In genomic region chr1:118960026-118960561, GRCh38 we compare ENCODE assay signal across 10 cellular contexts. TPM values are rescaled to one million over a fixed set of nuclear protein-coding genes. Genes with fewer than 3 reads are reported as not detected.
DNase-seq lines count a peak whose midpoint lies in the region; ATAC-seq and TF ChIP-seq lines count a peak whose summit lies in the region.
"Had no signal": no experiment of that assay in that cellular context is flagged by ENCODE, and none has a peak within 500 bp of the region (broad histone marks: within the 10 kb centered on the region; RNA-seq: fewer than 3 reads in every experiment).

No MANE protein-coding gene starts in this region.

- no peak overlapping the region for H2AFZ ChIP-seq in neuronal stem cell (ENCODE audit: low read length)

- no peaks in the 10 kb centered on the region for H4K20me1 ChIP-seq in BLaER1 treated with 17β-estradiol and CSF1 and Interleukin-3, amounts not matched to agents 10 nM and 100 nM

- no peak overlapping the region for H4K91ac ChIP-seq in neuronal stem cell (ENCODE audit: low read depth, low read length, poor library complexity)

- peak; percentile 76 for DNase-seq in astrocyte of the spinal cord (ENCODE audit: low read depth, low spot score)
- DNase-seq in neuronal stem cell (ENCODE audit: low spot score) = no peak
- DNase-seq in sigmoid colon = no peak
- DNase-seq in stimulated activated CD4-positive, alpha-beta T cell treated with anti-CD3 and anti-CD28 coated beads, Interleukin-4, amount 100 ng/mL, for 1 hour = no peak
- DNase-seq in activated CD4-positive, alpha-beta T cell treated with anti-CD3 and anti-CD28 coated beads for 4 hours = no peak
- DNase-seq: CD4-positive, CD25-positive, alpha-beta regulatory T cell; pancreas had no signal

- ATAC-seq in GM21360 (IDR thresholded peaks at IDR 0.05; ENCODE audit: unreplicated experiment) = peak; percentile 80
- peak; percentile 88 for ATAC-seq in HG03378 (IDR thresholded peaks at IDR 0.05; ENCODE audit: unreplicated experiment)

- no peak for TF ChIP-seq POLR2A in sigmoid colon (IDR thresholded peaks at IDR 0.05)

- H3K27me3 ChIP-seq in BLaER1 treated with 17β-estradiol and CSF1 and Interleukin-3, amounts not matched to agents 10 nM and 100 nM = no peaks in the 10 kb centered on the region
- no peaks in the 10 kb centered on the region for H3K27me3 ChIP-seq in neuronal stem cell (ENCODE audit: control insufficient read depth in 3 of 3, insufficient read depth in 3 of 3, low read depth in 1 of 3, low read length in 3 of 3)
- H3K27me3 ChIP-seq in sigmoid colon = peaks cover 0 to 4% (median 0%) of the 10 kb centered on the region in 3 donors
- H3K27me3 ChIP-seq: pancreas had no signal

- intact Hi-C loops in sigmoid colon (cut with DNase I) = no loop called here

- no peak overlapping the region for H2AK5ac ChIP-seq in neuronal stem cell (ENCODE audit: low read depth, low read length)

- H4K8ac ChIP-seq in neuronal stem cell (ENCODE audit: low read depth, low read length) = no peak overlapping the region

- peak overlapping the region in 4 of 11 experiments; percentile 3 to 50 (median 24); a peak in 6 of 22 replicates for H3K27ac ChIP-seq in BLaER1 treated with 17β-estradiol and CSF1 and Interleukin-3, amounts not matched to agents 10 nM and 100 nM
- no peak overlapping the region for H3K27ac ChIP-seq in neuronal stem cell (replicated peaks; ENCODE audit: low read length)
- no peak overlapping the region for H3K27ac ChIP-seq in sigmoid colon
- H3K27ac ChIP-seq: pancreas had no signal

- no peak overlapping the region for H3K4me3 ChIP-seq in BLaER1 treated with 17β-estradiol and CSF1 and Interleukin-3, amounts not matched to agents 10 nM and 100 nM
- no peak overlapping the region for H3K4me3 ChIP-seq in astrocyte of the spinal cord (ENCODE audit: low read depth, low read length)
- no peak overlapping the region for H3K4me3 ChIP-seq in neuronal stem cell (ENCODE audit: low read length in 2 of 2)
- H3K4me3 ChIP-seq in sigmoid colon = no peak overlapping the region
- H3K4me3 ChIP-seq: pancreas had no signal

- H3K14ac ChIP-seq in neuronal stem cell (ENCODE audit: low read length) = no peak overlapping the region

- TF ChIP-seq CTCF in astrocyte of the spinal cord (IDR thresholded peaks at IDR 0.05; ENCODE audit: low read depth, low read length) = no peak
- no peak for TF ChIP-seq CTCF in sigmoid colon (IDR thresholded peaks at IDR 0.05)

- WGBS in neuronal stem cell (ENCODE audit: extremely low coverage in 2 of 2, insufficient read length in 2 of 2, insufficient replicate concordance in 1 of 2), 2 donors = no CpG with 5 or more reads among the region's 7 CpGs
- 45 to 74% methylated on average over 7 of the region's 7 CpGs for WGBS in sigmoid colon, 2 donors

- H2BK120ac ChIP-seq in neuronal stem cell (ENCODE audit: low read depth, low read length) = no peak overlapping the region

- peak overlapping the region; percentile 54 to 80 (median 72) for H3K4me2 ChIP-seq in BLaER1 treated with 17β-estradiol and CSF1 and Interleukin-3, amounts not matched to agents 10 nM and 100 nM
- H3K4me2 ChIP-seq in neuronal stem cell (ENCODE audit: insufficient read depth, low read length, poor library complexity, severe bottlenecking) = no peak overlapping the region

- H3K9ac ChIP-seq in BLaER1 treated with 17β-estradiol and CSF1 and Interleukin-3, amounts not matched to agents 10 nM and 100 nM = no peak overlapping the region
- no peak overlapping the region for H3K9ac ChIP-seq in neuronal stem cell (ENCODE audit: low read depth, low read length, poor library complexity)

- peaks cover 19 to 25% (median 22%) of the 10 kb centered on the region in 10 experiments for H3K4me1 ChIP-seq in BLaER1 treated with 17β-estradiol and CSF1 and Interleukin-3, amounts not matched to agents 10 nM and 100 nM
- H3K4me1 ChIP-seq in neuronal stem cell (ENCODE audit: control insufficient read depth in 2 of 2, insufficient read depth in 1 of 2, low read depth in 1 of 2, low read length in 2 of 2) = no peaks in the 10 kb centered on the region
- no peaks in the 10 kb centered on the region for H3K4me1 ChIP-seq in sigmoid colon
- H3K4me1 ChIP-seq: pancreas had no signal

- H2BK12ac ChIP-seq in neuronal stem cell (ENCODE audit: low read length) = no peak overlapping the region

- H3K4ac ChIP-seq in neuronal stem cell (ENCODE audit: low read length) = no peak overlapping the region

- no peak overlapping the region for H2BK5ac ChIP-seq in neuronal stem cell (ENCODE audit: low read length)

- H2BK15ac ChIP-seq in neuronal stem cell (ENCODE audit: low read length) = no peak overlapping the region

- in situ Hi-C loops in astrocyte of the spinal cord (cut with HindIII; ENCODE audit: low sequenced_read_pairs) = no loop called here

- no peaks in the 10 kb centered on the region for H3K9me3 ChIP-seq in BLaER1 treated with 17β-estradiol and CSF1 and Interleukin-3, amounts not matched to agents 10 nM and 100 nM (replicated peaks in 1 of 11)
- H3K9me3 ChIP-seq in neuronal stem cell (replicated peaks in 1 of 2; ENCODE audit: control insufficient read depth in 2 of 2, insufficient read depth in 1 of 2, low read depth in 1 of 2, low read length in 2 of 2) (no peaks in the 10 kb centered on the region), sigmoid colon (no peaks in the 10 kb centered on the region)
- H3K9me3 ChIP-seq: pancreas had no signal

- H3K23ac ChIP-seq in neuronal stem cell (ENCODE audit: low read depth, low read length, poor library complexity) = no peak overlapping the region

- no peaks in the 10 kb centered on the region for H3K36me3 ChIP-seq in BLaER1 treated with 17β-estradiol and CSF1 and Interleukin-3, amounts not matched to agents 10 nM and 100 nM
- H3K36me3 ChIP-seq in neuronal stem cell (replicated peaks in 1 of 2; ENCODE audit: control insufficient read depth in 2 of 2, insufficient read depth in 2 of 2, low read length in 2 of 2) (no peaks in the 10 kb centered on the region), sigmoid colon (no peaks in the 10 kb centered on the region)
- H3K36me3 ChIP-seq: pancreas had no signal

- no peak for TF ChIP-seq EP300 in sigmoid colon (IDR thresholded peaks at IDR 0.05)

- no peak overlapping the region for H3K18ac ChIP-seq in neuronal stem cell (ENCODE audit: low read length)

- no peaks in the 10 kb centered on the region for H3K79me1 ChIP-seq in neuronal stem cell (ENCODE audit: low read depth, low read length)

RNA-seq across cellular contexts. Expression of gene TBX15, which starts 28.0 kb away (rescaled TPM):
- not detected for polyA plus RNA-seq in neuronal stem cell (2013, experiment 1 of 2)
- polyA plus RNA-seq in neuronal stem cell (2013, experiment 2 of 2) = 0.03 TPM
- under 1 TPM in 3 of 4 donors, not detected in 1; under 0.01 to 0.28 (median 0.16) TPM for total RNA-seq in sigmoid colon
- under 1 TPM in 2 of 3 donors, not detected in 1; under 0.01 to 0.03 TPM for polyA plus RNA-seq in sigmoid colon
- total RNA-seq: CD4-positive, CD25-positive, alpha-beta regulatory T cell had no signal
- polyA plus RNA-seq: CD4-positive, CD25-positive, alpha-beta regulatory T cell had no signal
